1 cellular context compared by ENCODE assay signal in the genomic region with DNA sequence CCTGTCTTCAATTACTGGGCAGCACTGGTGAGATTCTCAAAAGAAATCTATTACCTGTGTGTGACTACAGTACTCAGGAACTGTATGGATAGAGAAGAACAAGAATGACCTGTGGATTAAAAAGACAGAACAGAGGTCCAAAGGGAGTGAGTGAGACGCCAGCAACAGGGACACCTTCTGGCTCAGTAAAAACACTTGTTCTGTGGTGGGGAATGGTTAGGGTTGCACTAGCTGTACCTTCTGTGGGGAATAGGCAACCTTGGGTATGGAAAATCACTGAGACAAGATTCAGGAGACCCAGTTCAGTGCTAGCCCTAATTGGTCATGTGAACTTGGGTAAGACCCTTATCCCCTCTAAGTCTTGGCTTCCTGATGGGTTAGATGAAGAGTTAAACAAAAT.
TF ChIP-seq lines count a peak whose summit lies in the region.

No MANE protein-coding gene starts in this region.

TF ChIP-seq in WTC11, 78 proteins besides CTCF, POLR2A, EP300 and RAD21 (continued from another document):
- TF ChIP-seq, protein P1, sequence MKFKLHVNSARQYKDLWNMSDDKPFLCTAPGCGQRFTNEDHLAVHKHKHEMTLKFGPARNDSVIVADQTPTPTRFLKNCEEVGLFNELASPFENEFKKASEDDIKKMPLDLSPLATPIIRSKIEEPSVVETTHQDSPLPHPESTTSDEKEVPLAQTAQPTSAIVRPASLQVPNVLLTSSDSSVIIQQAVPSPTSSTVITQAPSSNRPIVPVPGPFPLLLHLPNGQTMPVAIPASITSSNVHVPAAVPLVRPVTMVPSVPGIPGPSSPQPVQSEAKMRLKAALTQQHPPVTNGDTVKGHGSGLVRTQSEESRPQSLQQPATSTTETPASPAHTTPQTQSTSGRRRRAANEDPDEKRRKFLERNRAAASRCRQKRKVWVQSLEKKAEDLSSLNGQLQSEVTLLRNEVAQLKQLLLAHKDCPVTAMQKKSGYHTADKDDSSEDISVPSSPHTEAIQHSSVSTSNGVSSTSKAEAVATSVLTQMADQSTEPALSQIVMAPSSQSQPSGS (CRISPR knock-in tag; IDR thresholded peaks at IDR 0.05; ENCODE audit: borderline replicate concordance, low read depth), result no peak
- TF ChIP-seq, protein P2, sequence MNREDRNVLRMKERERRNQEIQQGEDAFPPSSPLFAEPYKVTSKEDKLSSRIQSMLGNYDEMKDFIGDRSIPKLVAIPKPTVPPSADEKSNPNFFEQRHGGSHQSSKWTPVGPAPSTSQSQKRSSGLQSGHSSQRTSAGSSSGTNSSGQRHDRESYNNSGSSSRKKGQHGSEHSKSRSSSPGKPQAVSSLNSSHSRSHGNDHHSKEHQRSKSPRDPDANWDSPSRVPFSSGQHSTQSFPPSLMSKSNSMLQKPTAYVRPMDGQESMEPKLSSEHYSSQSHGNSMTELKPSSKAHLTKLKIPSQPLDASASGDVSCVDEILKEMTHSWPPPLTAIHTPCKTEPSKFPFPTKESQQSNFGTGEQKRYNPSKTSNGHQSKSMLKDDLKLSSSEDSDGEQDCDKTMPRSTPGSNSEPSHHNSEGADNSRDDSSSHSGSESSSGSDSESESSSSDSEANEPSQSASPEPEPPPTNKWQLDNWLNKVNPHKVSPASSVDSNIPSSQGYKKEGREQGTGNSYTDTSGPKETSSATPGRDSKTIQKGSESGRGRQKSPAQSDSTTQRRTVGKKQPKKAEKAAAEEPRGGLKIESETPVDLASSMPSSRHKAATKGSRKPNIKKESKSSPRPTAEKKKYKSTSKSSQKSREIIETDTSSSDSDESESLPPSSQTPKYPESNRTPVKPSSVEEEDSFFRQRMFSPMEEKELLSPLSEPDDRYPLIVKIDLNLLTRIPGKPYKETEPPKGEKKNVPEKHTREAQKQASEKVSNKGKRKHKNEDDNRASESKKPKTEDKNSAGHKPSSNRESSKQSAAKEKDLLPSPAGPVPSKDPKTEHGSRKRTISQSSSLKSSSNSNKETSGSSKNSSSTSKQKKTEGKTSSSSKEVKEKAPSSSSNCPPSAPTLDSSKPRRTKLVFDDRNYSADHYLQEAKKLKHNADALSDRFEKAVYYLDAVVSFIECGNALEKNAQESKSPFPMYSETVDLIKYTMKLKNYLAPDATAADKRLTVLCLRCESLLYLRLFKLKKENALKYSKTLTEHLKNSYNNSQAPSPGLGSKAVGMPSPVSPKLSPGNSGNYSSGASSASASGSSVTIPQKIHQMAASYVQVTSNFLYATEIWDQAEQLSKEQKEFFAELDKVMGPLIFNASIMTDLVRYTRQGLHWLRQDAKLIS (CRISPR knock-in tag; IDR thresholded peaks at IDR 0.05; ENCODE audit: borderline replicate concordance), result no peak
- TF ChIP-seq EMX1 (CRISPR knock-in tag; IDR thresholded peaks at IDR 0.05), result no peak
- TF ChIP-seq, protein P3, sequence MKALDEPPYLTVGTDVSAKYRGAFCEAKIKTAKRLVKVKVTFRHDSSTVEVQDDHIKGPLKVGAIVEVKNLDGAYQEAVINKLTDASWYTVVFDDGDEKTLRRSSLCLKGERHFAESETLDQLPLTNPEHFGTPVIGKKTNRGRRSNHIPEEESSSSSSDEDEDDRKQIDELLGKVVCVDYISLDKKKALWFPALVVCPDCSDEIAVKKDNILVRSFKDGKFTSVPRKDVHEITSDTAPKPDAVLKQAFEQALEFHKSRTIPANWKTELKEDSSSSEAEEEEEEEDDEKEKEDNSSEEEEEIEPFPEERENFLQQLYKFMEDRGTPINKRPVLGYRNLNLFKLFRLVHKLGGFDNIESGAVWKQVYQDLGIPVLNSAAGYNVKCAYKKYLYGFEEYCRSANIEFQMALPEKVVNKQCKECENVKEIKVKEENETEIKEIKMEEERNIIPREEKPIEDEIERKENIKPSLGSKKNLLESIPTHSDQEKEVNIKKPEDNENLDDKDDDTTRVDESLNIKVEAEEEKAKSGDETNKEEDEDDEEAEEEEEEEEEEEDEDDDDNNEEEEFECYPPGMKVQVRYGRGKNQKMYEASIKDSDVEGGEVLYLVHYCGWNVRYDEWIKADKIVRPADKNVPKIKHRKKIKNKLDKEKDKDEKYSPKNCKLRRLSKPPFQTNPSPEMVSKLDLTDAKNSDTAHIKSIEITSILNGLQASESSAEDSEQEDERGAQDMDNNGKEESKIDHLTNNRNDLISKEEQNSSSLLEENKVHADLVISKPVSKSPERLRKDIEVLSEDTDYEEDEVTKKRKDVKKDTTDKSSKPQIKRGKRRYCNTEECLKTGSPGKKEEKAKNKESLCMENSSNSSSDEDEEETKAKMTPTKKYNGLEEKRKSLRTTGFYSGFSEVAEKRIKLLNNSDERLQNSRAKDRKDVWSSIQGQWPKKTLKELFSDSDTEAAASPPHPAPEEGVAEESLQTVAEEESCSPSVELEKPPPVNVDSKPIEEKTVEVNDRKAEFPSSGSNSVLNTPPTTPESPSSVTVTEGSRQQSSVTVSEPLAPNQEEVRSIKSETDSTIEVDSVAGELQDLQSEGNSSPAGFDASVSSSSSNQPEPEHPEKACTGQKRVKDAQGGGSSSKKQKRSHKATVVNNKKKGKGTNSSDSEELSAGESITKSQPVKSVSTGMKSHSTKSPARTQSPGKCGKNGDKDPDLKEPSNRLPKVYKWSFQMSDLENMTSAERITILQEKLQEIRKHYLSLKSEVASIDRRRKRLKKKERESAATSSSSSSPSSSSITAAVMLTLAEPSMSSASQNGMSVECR (CRISPR knock-in tag; IDR thresholded peaks at IDR 0.05; ENCODE audit: borderline replicate concordance), result no peak
